Comparison of ENCODE assay signal across 24 cellular contexts in genomic region chr10:133039107-133039822, GRCh38. TPM values are rescaled to one million over a fixed set of nuclear protein-coding genes. Genes with fewer than 3 reads are reported as not detected.
DNase-seq lines count a peak whose midpoint lies in the region; ATAC-seq, FAIRE-seq and TF ChIP-seq lines count a peak whose summit lies in the region.
"Had no signal": no experiment of that assay in that cellular context is flagged by ENCODE, and none has a peak within 500 bp of the region (broad histone marks: within the 10 kb centered on the region; RNA-seq: fewer than 3 reads in every experiment).

No MANE protein-coding gene starts in this region.

- H2AK5ac ChIP-seq in mesendoderm (ENCODE audit: low read length), result no peak overlapping the region

- no peak for TF ChIP-seq EP300 in A549 (IDR thresholded peaks at IDR 0.05)

- no peak overlapping the region for H2BK120ac ChIP-seq in mesendoderm (ENCODE audit: low read depth, low read length)

- in situ Hi-C loops in brain microvascular endothelial cell (cut with HindIII; ENCODE audit: low pct_ligation_motif_present, low sequenced_read_pairs), result no loop called here

- POLR2A ChIA-PET in A549 (lab: Yijun Ruan, JAX), result no interaction called here

- peak; percentile 77 to 91; a peak in 5 of 6 replicates for ATAC-seq in A549

- H3K9ac ChIP-seq in mesendoderm (ENCODE audit: low read length), result no peak overlapping the region

- no peak overlapping the region for H4K8ac ChIP-seq in mesendoderm (ENCODE audit: low read depth, low read length)

- TF ChIP-seq CTCF in A549 (IDR thresholded peaks at IDR 0.05) (no peak), choroid plexus epithelial cell (conservative IDR thresholded peaks at IDR 0.05; ENCODE audit: low read depth, low read length) (no peak), D721Med (IDR thresholded peaks at IDR 0.05; ENCODE audit: insufficient read depth, missing control alignments) (no peak), brain microvascular endothelial cell (IDR thresholded peaks at IDR 0.05; ENCODE audit: low read depth, low read length, missing control alignments) (no peak)

- H3K4me1 ChIP-seq in A549 (no peaks in the 10 kb centered on the region), mesendoderm (ENCODE audit: control insufficient read depth, low read depth, low read length) (no peaks in the 10 kb centered on the region)
- H3K4me1 ChIP-seq: adrenal gland, HAP-1, pancreas, right lobe of liver had no signal

- no peaks in the 10 kb centered on the region for H3K79me1 ChIP-seq in mesendoderm (ENCODE audit: low read length)

- TF ChIP-seq POLR2A in A549 (IDR thresholded peaks at IDR 0.05; ENCODE audit: low read length), result no peak

- no peak overlapping the region for H3K4me3 ChIP-seq in A549
- no peak overlapping the region for H3K4me3 ChIP-seq in choroid plexus epithelial cell (ENCODE audit: low read depth, low read length)
- no peak overlapping the region for H3K4me3 ChIP-seq in mesendoderm (ENCODE audit: low read length)
- H3K4me3 ChIP-seq in brain microvascular endothelial cell (ENCODE audit: low read depth, low read length), result no peak overlapping the region
- H3K4me3 ChIP-seq: adrenal gland, HAP-1, pancreas, right lobe of liver had no signal

- 28% methylated on average over 13 of the region's 30 CpGs for WGBS in A549 (ENCODE audit: missing lambda C conversion rate)
- no CpG with 5 or more reads among the region's 30 CpGs for WGBS in mesendoderm (ENCODE audit: extremely low coverage, insufficient coverage, low lambda C conversion rate)

- CTCF ChIA-PET in A549 (lab: Yijun Ruan, JAX), result interaction anchor here (1.3 kb wide), 1 partner anchor 85 kb away, joined by 5 read pairs; no protein-coding TSS in a partner anchor

- no peak overlapping the region for H3K56ac ChIP-seq in mesendoderm (ENCODE audit: low read length)

- H3K27me3 ChIP-seq in mesendoderm (ENCODE audit: insufficient read depth, low read length, poor library complexity), result no peaks in the 10 kb centered on the region
- no peaks in the 10 kb centered on the region for H3K27me3 ChIP-seq in brain microvascular endothelial cell (replicated peaks)

- no peak overlapping the region for H3K18ac ChIP-seq in mesendoderm (ENCODE audit: low read length)

- H3K4me2 ChIP-seq in A549, result no peak overlapping the region
- no peak overlapping the region for H3K4me2 ChIP-seq in mesendoderm (ENCODE audit: low read length)

- no peak overlapping the region for H2BK15ac ChIP-seq in mesendoderm (replicated peaks; ENCODE audit: low read depth)

- H3K9me3 ChIP-seq in A549, result no peaks in the 10 kb centered on the region
- H3K9me3 ChIP-seq: adrenal gland, HAP-1, pancreas, right lobe of liver had no signal

- DNase-seq in A549 (ENCODE audit: low read depth in 1 of 2, low spot score in 1 of 2) (peak; percentile 44 to 51), HuH-7 (ENCODE audit: low spot score) (peak; percentile 49), choroid plexus epithelial cell (ENCODE audit: low read depth) (peak; percentile 2), mesendoderm (peak; percentile 42), NCI-H2196 treated with DMSO at 0.1 percent for 48 hours (lab: John Stamatoyannopoulos, UW; ENCODE audit: unreplicated experiment) (no peak), D721Med (ENCODE audit: insufficient read length, low spot score) (no peak), brain microvascular endothelial cell (no peak), NCI-H2171 (lab: John Stamatoyannopoulos, UW) (no peak)
- DNase-seq: activated CD4-positive, alpha-beta memory T cell treated with anti-CD3 and anti-CD28 coated beads, Interleukin-2, amount 10 ng/mL, durations not matched to agents 7 days and 5 days; activated T-cell treated with anti-CD3 and anti-CD28 coated beads for 4 hours; caudate nucleus; CD4-positive, CD25-positive, alpha-beta regulatory T cell; DND-41; kidney glomerular epithelial cell; naive B cell; NCI-H1105; NCI-H2107; NCI-H510A treated with DMSO at 0.1 percent for 48 hours; right lobe of liver; T-helper 2 cell had no signal

- H3K27ac ChIP-seq in A549 (no peak overlapping the region), mesendoderm (ENCODE audit: low read depth, low read length) (no peak overlapping the region), brain microvascular endothelial cell (no peak overlapping the region)
- H3K27ac ChIP-seq: adrenal gland, epithelial cell of prostate, pancreas, right lobe of liver had no signal

- H2BK5ac ChIP-seq in mesendoderm (ENCODE audit: low read length), result no peak overlapping the region

- no peak overlapping the region for H3K23ac ChIP-seq in mesendoderm (ENCODE audit: low read length)

- H3K4ac ChIP-seq in mesendoderm (ENCODE audit: low read depth, low read length), result no peak overlapping the region

- H3K36me3 ChIP-seq in mesendoderm (ENCODE audit: control insufficient read depth, insufficient read depth, low read length) (no peaks in the 10 kb centered on the region), brain microvascular endothelial cell (replicated peaks) (no peaks in the 10 kb centered on the region)
- H3K36me3 ChIP-seq: adrenal gland, HAP-1, pancreas, right lobe of liver had no signal

- no peak for TF ChIP-seq RAD21 in A549 (conservative IDR thresholded peaks at IDR 0.05 in 1 of 2, IDR thresholded peaks at IDR 0.05 in 1 of 2)

- H4K5ac ChIP-seq in mesendoderm (ENCODE audit: low read length), result no peak overlapping the region

- FAIRE-seq in A549 (lab: Jason Lieb, UNC) (no peak), D721Med (lab: Jason Lieb, UNC) (no peak)
- FAIRE-seq: pancreas had no signal

- no peaks in the 10 kb centered on the region for H3K79me2 ChIP-seq in mesendoderm (ENCODE audit: control insufficient read depth, insufficient read depth, low read length)

TF ChIP-seq in A549, 52 proteins besides CTCF, POLR2A, EP300 and RAD21:
- TF ChIP-seq ZFP36 (IDR thresholded peaks at IDR 0.05; ENCODE audit: borderline replicate concordance, partially characterized antibody) (no peak), TFCP2L1 (CRISPR knock-in tag; IDR thresholded peaks at IDR 0.05) (no peak), NR3C1 (IDR thresholded peaks at IDR 0.05) (no peak), KDM5A (IDR thresholded peaks at IDR 0.05) (no peak)

RNA-seq across cellular contexts. Expression of gene ADGRA1, which starts 48.5 kb away (rescaled TPM):
- not detected in 2 replicates for polyA plus RNA-seq in A549 (2011; rRNA removed)
- polyA plus RNA-seq in A549 (2012; cell fraction: cytosol; rRNA removed), result not detected in 2 replicates
- 0.02 TPM in 1 of 2 replicates, not detected in the other for polyA plus RNA-seq in A549 (2012; cell fraction: nucleus; rRNA removed)
- 0.03 TPM in 1 of 3 replicates, not detected in the others for polyA plus RNA-seq in A549 (2017; fragmentation: RNase III; extraction: RNeasy Plus Mini Kit Qiagen cat#74134 plus additional on column Dnase treatment)
- not detected in 2 replicates for polyA minus RNA-seq in A549 (2011; rRNA and poly(A)+ RNA removed)
- 0.01 TPM for polyA plus RNA-seq in mesendoderm (2013, experiment 1 of 2)
- polyA plus RNA-seq in mesendoderm (2013, experiment 2 of 2), result 0.03 TPM
- polyA plus RNA-seq: CD4-positive, CD25-positive, alpha-beta regulatory T cell had no signal

Comparison
In these comparisons a context has a peak if more than half of its experiments do, and no peak if none do; other contexts are left out.
1. DNase-seq: peak in A549 (2 of 2), HuH-7 (single experiment), choroid plexus epithelial cell (single experiment) and mesendoderm (single experiment); none in NCI-H2196 treated with DMSO at 0.1 percent for 48 hours (single experiment), D721Med (single experiment), brain microvascular endothelial cell (single experiment) and NCI-H2171 (single experiment).